9 cellular contexts compared by ENCODE assay signal in the genomic region with DNA sequence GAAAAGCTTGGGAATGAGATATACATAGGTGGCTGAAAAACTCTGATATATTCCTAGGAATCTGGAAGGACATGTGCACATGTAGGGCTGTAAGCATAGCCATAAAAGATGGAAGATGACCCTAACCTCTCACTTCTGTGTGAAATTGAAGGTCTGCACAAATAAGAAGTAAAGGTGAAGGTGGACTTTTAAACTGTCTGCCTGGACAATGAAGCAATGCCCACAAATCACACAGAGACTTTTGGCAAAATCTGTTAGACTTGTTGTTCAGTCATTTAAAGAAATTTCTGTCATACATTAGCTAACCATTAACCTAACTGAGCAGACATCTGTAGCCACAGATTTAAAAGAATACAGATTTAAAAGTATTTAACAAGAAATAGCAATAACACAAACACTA.
"Had no signal": no experiment of that assay in that cellular context is flagged by ENCODE, and none has a peak within 500 bp of the region (broad histone marks: within the 10 kb centered on the region; RNA-seq: fewer than 3 reads in every experiment).

No MANE protein-coding gene starts in this region.

- H2AFZ ChIP-seq: GM23248 had no signal

- H3K27ac ChIP-seq: GM23248, HL-60 had no signal

- H3K9me3 ChIP-seq: HAP-1 had no signal

- H3K4me3 ChIP-seq: GM23248, HAP-1, K562 had no signal

- ATAC-seq: HCT116, K562 had no signal

- H3K36me3 ChIP-seq: HAP-1 had no signal

- H3K4me1 ChIP-seq: HAP-1 had no signal

- H3K9ac ChIP-seq: GM23248 had no signal

- DNase-seq: GM23248, GOT3, H7, HFFc6, IMR-90 had no signal
